ENCODE assay signal across 22 cellular contexts in genomic region chr21:45418301-45419071, GRCh38. TPM values are rescaled to one million over a fixed set of nuclear protein-coding genes. Genes with fewer than 3 reads are reported as not detected.
A peak's percentile ranks its signal among the peaks of the same experiment; 100 is the strongest.
DNase-seq lines count a peak whose midpoint lies in the region; ATAC-seq and TF ChIP-seq lines count a peak whose summit lies in the region.
"Had no signal": no experiment of that assay in that cellular context is flagged by ENCODE, and none has a peak within 500 bp of the region (broad histone marks: within the 10 kb centered on the region; RNA-seq: fewer than 3 reads in every experiment).

No MANE protein-coding gene starts in this region.

- H3K9me3 ChIP-seq in A673 (ENCODE audit: low read depth, low read length, poor library complexity, severe bottlenecking), result no peaks in the 10 kb centered on the region
- H3K9me3 ChIP-seq: tibial nerve had no signal

- POLR2A ChIA-PET in A673 (lab: Charles Lee; ENCODE audit: low non-redundant PET), result no interaction called here

- no peak overlapping the region for H3K27ac Mint-ChIP-seq in natural killer cell treated with Interleukin-12 subunit alpha and Interleukin-12 subunit beta and Interleukin-15 and Interleukin-18, amount 100 ng/mL, for 72 hours
- no peak overlapping the region for H3K27ac Mint-ChIP-seq in natural killer cell
- H3K27ac Mint-ChIP-seq: activated CD4-positive, alpha-beta memory T cell treated with anti-CD3 and anti-CD28 coated beads for 36 hours; activated naive CD4-positive, alpha-beta T cell treated with anti-CD3 and anti-CD28 coated beads, Interleukin-2, amount 50 U/mL, for 24 hours; mesothelial cell of epicardium; stimulated activated memory B cell treated with anti-CD40 and anti-IgM and Interleukin-4, amounts not matched to agents 10 μg/mL and 1 μg/mL and 100 μg/mL, for 72 hours had no signal

- TF ChIP-seq CTCF in natural killer cell (IDR thresholded peaks at IDR 0.05) (no peak), A673 (conservative IDR thresholded peaks at IDR 0.05; ENCODE audit: low read depth, low read length) (no peak)

- no peaks in the 10 kb centered on the region for H3K9me3 Mint-ChIP-seq in natural killer cell treated with Interleukin-12 subunit alpha and Interleukin-12 subunit beta and Interleukin-15 and Interleukin-18, amount 100 ng/mL, for 72 hours
- no peaks in the 10 kb centered on the region for H3K9me3 Mint-ChIP-seq in natural killer cell
- H3K9me3 Mint-ChIP-seq: activated CD4-positive, alpha-beta memory T cell treated with anti-CD3 and anti-CD28 coated beads for 36 hours; activated naive CD4-positive, alpha-beta T cell treated with anti-CD3 and anti-CD28 coated beads, Interleukin-2, amount 50 U/mL, for 24 hours; activated T-cell treated with anti-CD3 and anti-CD28 coated beads, Interleukin-2, amount 50 U/mL, for 4 hours; mesothelial cell of epicardium; stimulated activated memory B cell treated with anti-CD40 and anti-IgM and Interleukin-4, amounts not matched to agents 10 μg/mL and 1 μg/mL and 100 μg/mL, for 72 hours had no signal

- no peak overlapping the region for H3K27ac ChIP-seq in A673 (ENCODE audit: low read depth, low read length, poor library complexity, severe bottlenecking)
- H3K27ac ChIP-seq: KMS-11 had no signal

- H3K27me3 Mint-ChIP-seq in natural killer cell treated with Interleukin-12 subunit alpha and Interleukin-12 subunit beta and Interleukin-15 and Interleukin-18, amount 100 ng/mL, for 72 hours, result peaks cover 0 to 5% of the 10 kb centered on the region in 2 donors
- peaks cover 0 to 3% of the 10 kb centered on the region in 2 donors for H3K27me3 Mint-ChIP-seq in natural killer cell (ENCODE audit: low read depth in 2 of 2)
- H3K27me3 Mint-ChIP-seq: activated naive CD4-positive, alpha-beta T cell treated with anti-CD3 and anti-CD28 coated beads, Interleukin-2, amount 50 U/mL, for 24 hours had no signal

- no peaks in the 10 kb centered on the region for H3K36me3 Mint-ChIP-seq in natural killer cell treated with Interleukin-12 subunit alpha and Interleukin-12 subunit beta and Interleukin-15 and Interleukin-18, amount 100 ng/mL, for 72 hours
- H3K36me3 Mint-ChIP-seq in natural killer cell, result no peaks in the 10 kb centered on the region
- H3K36me3 Mint-ChIP-seq: activated CD4-positive, alpha-beta memory T cell treated with anti-CD3 and anti-CD28 coated beads for 36 hours; activated naive CD4-positive, alpha-beta T cell treated with anti-CD3 and anti-CD28 coated beads, Interleukin-2, amount 50 U/mL, for 24 hours; mesothelial cell of epicardium; stimulated activated memory B cell treated with anti-CD40 and anti-IgM and Interleukin-4, amounts not matched to agents 10 μg/mL and 1 μg/mL and 100 μg/mL, for 72 hours had no signal

- no peaks in the 10 kb centered on the region for H3K27me3 ChIP-seq in A673 (replicated peaks; ENCODE audit: insufficient read depth, low read depth, low read length, poor library complexity)
- H3K27me3 ChIP-seq: dorsolateral prefrontal cortex, tibial nerve had no signal

- H3K4me3 ChIP-seq in A673 (ENCODE audit: low read depth, low read length, poor library complexity, severe bottlenecking), result no peak overlapping the region
- H3K4me3 ChIP-seq: tibial nerve had no signal

- ATAC-seq in natural killer cell treated with Interleukin-12 subunit alpha and Interleukin-12 subunit beta and Interleukin-15 and Interleukin-18, amount 100 ng/mL, for 72 hours, result no peak
- no peak for ATAC-seq in natural killer cell
- ATAC-seq in left ventricle myocardium superior, result no peak
- no peak for ATAC-seq in GM19395 (IDR thresholded peaks at IDR 0.05; ENCODE audit: unreplicated experiment)
- ATAC-seq in HG03196 (IDR thresholded peaks at IDR 0.05; ENCODE audit: unreplicated experiment), result no peak
- ATAC-seq: activated T-cell treated with anti-CD3 and anti-CD28 coated beads, Interleukin-2, amount 50 U/mL, for 4 hours; stimulated activated memory B cell treated with anti-CD40 and anti-IgM and Interleukin-4, amounts not matched to agents 10 μg/mL and 1 μg/mL and 100 μg/mL, for 72 hours had no signal

- no peaks in the 10 kb centered on the region for H3K4me1 Mint-ChIP-seq in natural killer cell treated with Interleukin-12 subunit alpha and Interleukin-12 subunit beta and Interleukin-15 and Interleukin-18, amount 100 ng/mL, for 72 hours (ENCODE audit: low read depth in 2 of 2)
- peaks cover 0 to 5% of the 10 kb centered on the region in 2 donors for H3K4me1 Mint-ChIP-seq in natural killer cell
- H3K4me1 Mint-ChIP-seq: activated naive CD4-positive, alpha-beta T cell treated with anti-CD3 and anti-CD28 coated beads, Interleukin-2, amount 50 U/mL, for 24 hours; stimulated activated memory B cell treated with anti-CD40 and anti-IgM and Interleukin-4, amounts not matched to agents 10 μg/mL and 1 μg/mL and 100 μg/mL, for 72 hours had no signal

- H3K36me3 ChIP-seq in A673 (ENCODE audit: insufficient read depth, low read length, poor library complexity, severe bottlenecking), result no peaks in the 10 kb centered on the region
- H3K36me3 ChIP-seq: tibial nerve had no signal

- CTCF ChIA-PET in A673 (lab: Charles Lee), result no interaction called here

- H3K4me3 Mint-ChIP-seq in natural killer cell treated with Interleukin-12 subunit alpha and Interleukin-12 subunit beta and Interleukin-15 and Interleukin-18, amount 100 ng/mL, for 72 hours, result no peak overlapping the region
- no peak overlapping the region for H3K4me3 Mint-ChIP-seq in natural killer cell
- H3K4me3 Mint-ChIP-seq: activated CD4-positive, alpha-beta memory T cell treated with anti-CD3 and anti-CD28 coated beads for 36 hours; activated naive CD4-positive, alpha-beta T cell treated with anti-CD3 and anti-CD28 coated beads, Interleukin-2, amount 50 U/mL, for 24 hours; activated T-cell treated with anti-CD3 and anti-CD28 coated beads, Interleukin-2, amount 50 U/mL, for 4 hours; mesothelial cell of epicardium; stimulated activated memory B cell treated with anti-CD40 and anti-IgM and Interleukin-4, amounts not matched to agents 10 μg/mL and 1 μg/mL and 100 μg/mL, for 72 hours had no signal

- intact Hi-C loops in natural killer cell (cut with micrococcal nuclease) (no loop called here), left ventricle myocardium superior (cut with micrococcal nuclease) (no loop called here), posterior vena cava (cut with DNase I) (no loop called here), A673 (cut with micrococcal nuclease; ENCODE audit: unreplicated experiment) (no loop called here)

- BruUV-seq in A673 (replicated peaks; lab: Mats Ljungman, UMichigan), result no TSS peak

- peak; percentile 54 for DNase-seq in natural killer cell treated with Interleukin-12 subunit alpha and Interleukin-12 subunit beta and Interleukin-15 and Interleukin-18, amount 100 ng/mL, for 72 hours (ENCODE audit: low spot score)
- DNase-seq in natural killer cell, result no peak
- peak; percentile 23 for DNase-seq in left ventricle myocardium superior
- DNase-seq in posterior vena cava (ENCODE audit: low spot score), result peak; percentile 81
- no peak for DNase-seq in A673 (ENCODE audit: low spot score)
- no peak for DNase-seq in amniotic stem cell (lab: John Stamatoyannopoulos, UW)
- DNase-seq: activated CD4-positive, alpha-beta memory T cell treated with anti-CD3 and anti-CD28 coated beads for 36 hours; activated T-cell treated with anti-CD3 and anti-CD28 coated beads, Interleukin-2, amount 50 U/mL, for 4 hours; DMS153; dorsolateral prefrontal cortex; H7; NCI-H2171 treated with DMSO at 0.1 percent for 48 hours; NCI-H774; nucleus accumbens; stimulated activated CD4-positive, alpha-beta T cell treated with anti-CD3 and anti-CD28 coated beads, Interleukin-12 subunit alpha, Interleukin-12 subunit beta, amount 100 ng/mL, for 4 hours had no signal

- no peaks in the 10 kb centered on the region for H3K4me1 ChIP-seq in A673 (ENCODE audit: insufficient read depth, low read length, poor library complexity, severe bottlenecking)

RNA-seq across cellular contexts. Expression of gene COL18A1, which starts 13.5 kb away (rescaled TPM):
- total RNA-seq in natural killer cell treated with Interleukin-12 subunit alpha and Interleukin-12 subunit beta and Interleukin-15 and Interleukin-18, amount 100 ng/mL, for 72 hours, result 1 to 10 TPM in 1 of 2 donors, under 1 TPM in 1; 0.31 to 1.3 TPM
- total RNA-seq in natural killer cell, result 10 to 100 TPM; 12.3 to 22.3 (median 12.7) TPM
- total RNA-seq in left ventricle myocardium superior, result 52.4 TPM
- 100 to 1,000 TPM; 117 to 133 TPM for total RNA-seq in posterior vena cava
- total RNA-seq in A673 (2021), result 3.3 and 5.0 TPM in 2 replicates

Comparison
In these comparisons a context has a peak if more than half of its experiments do, and no peak if none do; other contexts are left out.
1. DNase-seq: peak in natural killer cell treated with Interleukin-12 subunit alpha and Interleukin-12 subunit beta and Interleukin-15 and Interleukin-18, amount 100 ng/mL, for 72 hours (single experiment), left ventricle myocardium superior (single experiment) and posterior vena cava (single experiment); none in natural killer cell (single experiment), A673 (single experiment) and amniotic stem cell (single experiment).